Comparison of ENCODE assay signal across 8 cellular contexts in genomic region chr20:63979549-63980316, GRCh38. TPM values are rescaled to one million over a fixed set of nuclear protein-coding genes. Genes with fewer than 3 reads are reported as not detected.
DNase-seq lines count a peak whose midpoint lies in the region; ATAC-seq and TF ChIP-seq lines count a peak whose summit lies in the region.

Gene SAMD10 (minus strand): TSS chr20:63979642. CDS start chr20:63979467, 175 bp downstream.

- H3K4me1 Mint-ChIP-seq in endothelial cell (ENCODE audit: unreplicated experiment), result peaks cover 30% of the 10 kb centered on the region
- peaks cover 63 to 67% of the 10 kb centered on the region in 2 donors for H3K4me1 Mint-ChIP-seq in natural killer cell treated with Interleukin-12 subunit alpha and Interleukin-12 subunit beta and Interleukin-15 and Interleukin-18, amount 100 ng/mL, for 72 hours (ENCODE audit: low read depth in 2 of 2)

- H3K4me3 Mint-ChIP-seq in endothelial cell (ENCODE audit: unreplicated experiment), result peak within 1 kb of the TSS; percentile 95
- H3K4me3 Mint-ChIP-seq in natural killer cell treated with Interleukin-12 subunit alpha and Interleukin-12 subunit beta and Interleukin-15 and Interleukin-18, amount 100 ng/mL, for 72 hours, result peak within 1 kb of the TSS; percentile 97

- peaks cover 15% of the 10 kb centered on the region for H3K36me3 Mint-ChIP-seq in endothelial cell (ENCODE audit: low read depth, unreplicated experiment)
- peaks cover 21% of the 10 kb centered on the region for H3K36me3 Mint-ChIP-seq in natural killer cell treated with Interleukin-12 subunit alpha and Interleukin-12 subunit beta and Interleukin-15 and Interleukin-18, amount 100 ng/mL, for 72 hours

- peaks cover 12% of the 10 kb centered on the region for H3K27me3 Mint-ChIP-seq in endothelial cell (ENCODE audit: unreplicated experiment)
- H3K27me3 Mint-ChIP-seq in natural killer cell treated with Interleukin-12 subunit alpha and Interleukin-12 subunit beta and Interleukin-15 and Interleukin-18, amount 100 ng/mL, for 72 hours, result no peaks in the 10 kb centered on the region

- DNase-seq in GM10248 (ENCODE audit: extremely low spot score), result peak; percentile 83
- peak; percentile 78 for DNase-seq in NCI-H82 (lab: John Stamatoyannopoulos, UW)
- DNase-seq in activated CD8-positive, alpha-beta memory T cell treated with anti-CD3 and anti-CD28 coated beads for 4 hours (ENCODE audit: low read depth in 2 of 2), result peak; percentile 74 to 78
- DNase-seq in endothelial cell (ENCODE audit: low spot score), result peak; percentile 66
- peak; percentile 90 for DNase-seq in natural killer cell treated with Interleukin-12 subunit alpha and Interleukin-12 subunit beta and Interleukin-15 and Interleukin-18, amount 100 ng/mL, for 72 hours (ENCODE audit: low spot score)
- peak; percentile 19 for DNase-seq in superior temporal gyrus (ENCODE audit: extremely low spot score)

- no peaks in the 10 kb centered on the region for H3K9me3 Mint-ChIP-seq in endothelial cell (ENCODE audit: unreplicated experiment)
- no peaks in the 10 kb centered on the region for H3K9me3 Mint-ChIP-seq in natural killer cell treated with Interleukin-12 subunit alpha and Interleukin-12 subunit beta and Interleukin-15 and Interleukin-18, amount 100 ng/mL, for 72 hours

- CTCF ChIA-PET in GM10248 (lab: Yijun Ruan, JAX), result interaction anchor here (0.8 to 7.6 kb wide), 31 partner anchors 9 to 442 kb away, joined by 3 to 116 read pairs (median 6); partner anchors contain the start of genes C20orf204, LKAAEAR1, PTK6 and TCEA2

- POLR2A ChIA-PET in GM10248 (lab: Yijun Ruan, JAX), result interaction anchor here (0.5 to 1.8 kb wide), 6 partner anchors 11 to 454 kb away, joined by 3 to 10 read pairs (median 4); partner anchors contain the start of gene C20orf204

- ATAC-seq in HG03095 (IDR thresholded peaks at IDR 0.05; ENCODE audit: unreplicated experiment) (peak; percentile 31), GM21515 (IDR thresholded peaks at IDR 0.05; ENCODE audit: unreplicated experiment) (no peak)
- peak; percentile 58 to 72 for ATAC-seq in natural killer cell treated with Interleukin-12 subunit alpha and Interleukin-12 subunit beta and Interleukin-15 and Interleukin-18, amount 100 ng/mL, for 72 hours

- no peak for TF ChIP-seq CTCF in GM10248 (IDR thresholded peaks at IDR 0.05; ENCODE audit: control extremely low read depth, extremely low read depth, low read depth, missing control alignments)
- TF ChIP-seq CTCF in endothelial cell (IDR thresholded peaks at IDR 0.05; ENCODE audit: unreplicated experiment), result no peak

- peak within 1 kb of the TSS; percentile 67 for H3K27ac Mint-ChIP-seq in endothelial cell (ENCODE audit: unreplicated experiment)
- peak within 1 kb of the TSS; percentile 92 for H3K27ac Mint-ChIP-seq in natural killer cell treated with Interleukin-12 subunit alpha and Interleukin-12 subunit beta and Interleukin-15 and Interleukin-18, amount 100 ng/mL, for 72 hours

RNA-seq across cellular contexts. Expression of gene SAMD10, which starts in this region (rescaled TPM):
- 5.0 TPM for total RNA-seq in endothelial cell (ENCODE audit: unreplicated experiment)
- 10 to 100 TPM; 33.3 to 33.6 TPM for total RNA-seq in natural killer cell treated with Interleukin-12 subunit alpha and Interleukin-12 subunit beta and Interleukin-15 and Interleukin-18, amount 100 ng/mL, for 72 hours

Comparison
In these comparisons a context has a peak if more than half of its experiments do, and no peak if none do; other contexts are left out.
1. DNase-seq: peak in every context shown above with its lines; median percentile 90 in natural killer cell treated with Interleukin-12 subunit alpha and Interleukin-12 subunit beta and Interleukin-15 and Interleukin-18, amount 100 ng/mL, for 72 hours; 83 in GM10248; 78 in NCI-H82; 76 in activated CD8-positive, alpha-beta memory T cell treated with anti-CD3 and anti-CD28 coated beads for 4 hours; 66 in endothelial cell; 19 in superior temporal gyrus.